In the genomic region with DNA sequence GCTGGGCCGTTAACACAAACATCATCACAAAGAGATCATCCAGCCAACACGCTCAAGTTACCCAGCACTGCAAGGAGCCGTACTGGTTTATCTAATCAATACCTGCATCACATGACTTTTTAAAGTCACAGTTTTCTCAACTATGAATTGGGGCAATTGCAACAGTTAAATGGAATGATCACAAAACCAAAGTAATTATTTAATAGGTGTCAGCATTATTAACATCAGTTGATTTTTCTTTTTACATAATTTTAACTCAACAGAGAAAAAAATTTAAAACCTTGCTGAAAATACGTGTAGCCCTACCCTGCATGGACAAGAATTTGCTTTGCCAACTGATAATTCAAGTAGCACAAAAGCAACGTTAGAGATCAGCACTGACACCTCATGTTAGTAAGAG, we compare ENCODE assay signal across 17 cellular contexts.
A peak's percentile ranks its signal among the peaks of the same experiment; 100 is the strongest.
DNase-seq lines count a peak whose midpoint lies in the region; ATAC-seq, FAIRE-seq and TF ChIP-seq lines count a peak whose summit lies in the region.
"Had no signal": no experiment of that assay in that cellular context is flagged by ENCODE, and none has a peak within 500 bp of the region (broad histone marks: within the 10 kb centered on the region; RNA-seq: fewer than 3 reads in every experiment).

No MANE protein-coding gene starts in this region.

- TF ChIP-seq EP300 in K562 (IDR thresholded peaks at IDR 0.05; ENCODE audit: low read length) = no peak

- H3K4me1 Mint-ChIP-seq in stimulated activated effector memory CD8-positive, alpha-beta T cell treated with anti-CD3 and anti-CD28 coated beads, Interleukin-12 subunit alpha, Interleukin-12 subunit beta, amount 100 ng/mL, for 72 hours = no peaks in the 10 kb centered on the region

- H3K9me1 ChIP-seq in K562 (ENCODE audit: control insufficient read depth, insufficient read depth, low read length) = no peaks in the 10 kb centered on the region

- no peaks in the 10 kb centered on the region for H3K79me2 ChIP-seq in K562 (ENCODE audit: control insufficient read depth, insufficient read depth, low read length)

- H3K36me3 Mint-ChIP-seq in stimulated activated effector memory CD8-positive, alpha-beta T cell treated with anti-CD3 and anti-CD28 coated beads, Interleukin-12 subunit alpha, Interleukin-12 subunit beta, amount 100 ng/mL, for 72 hours = no peaks in the 10 kb centered on the region
- H3K36me3 Mint-ChIP-seq: CD4-positive, CD25-positive, alpha-beta regulatory T cell had no signal

- intact Hi-C loops in K562 (cut with micrococcal nuclease) = no loop called here

- H3K4me3 Mint-ChIP-seq in stimulated activated effector memory CD8-positive, alpha-beta T cell treated with anti-CD3 and anti-CD28 coated beads, Interleukin-12 subunit alpha, Interleukin-12 subunit beta, amount 100 ng/mL, for 72 hours = no peak overlapping the region
- H3K4me3 Mint-ChIP-seq: CD4-positive, CD25-positive, alpha-beta regulatory T cell; HFFc6 had no signal

- H3K9me3 Mint-ChIP-seq in stimulated activated effector memory CD8-positive, alpha-beta T cell treated with anti-CD3 and anti-CD28 coated beads, Interleukin-12 subunit alpha, Interleukin-12 subunit beta, amount 100 ng/mL, for 72 hours = peaks cover 3% of the 10 kb centered on the region
- H3K9me3 Mint-ChIP-seq: HFFc6 had no signal

- H2AFZ ChIP-seq in K562 (ENCODE audit: low read depth, low read length) = no peak overlapping the region

- no peak for TF ChIP-seq POLR2A in K562 (conservative IDR thresholded peaks at IDR 0.05)

- in situ Hi-C loops in K562 (cut with MboI) = no loop called here

- ATAC-seq in K562 (no peak), GM21825 (IDR thresholded peaks at IDR 0.05; ENCODE audit: unreplicated experiment) (no peak), HG02973 (IDR thresholded peaks at IDR 0.05; ENCODE audit: unreplicated experiment) (no peak)
- ATAC-seq in stimulated activated effector memory CD8-positive, alpha-beta T cell treated with anti-CD3 and anti-CD28 coated beads, Interleukin-12 subunit alpha, Interleukin-12 subunit beta, amount 100 ng/mL, for 72 hours = no peak

- no peak overlapping the region for H3K4me2 ChIP-seq in K562 (ENCODE audit: insufficient read depth, low read length)

- CTCF ChIA-PET in K562 (lab: Yijun Ruan, JAX; ENCODE audit: low intra/inter-chr PET ratio) = no interaction called here

- no peaks in the 10 kb centered on the region for H3K36me3 ChIP-seq in K562 (ENCODE audit: control insufficient read depth, insufficient read depth, low read length)
- H3K36me3 ChIP-seq: BLaER1 treated with 17β-estradiol and CSF1 and Interleukin-3, amounts not matched to agents 10 nM and 100 nM had no signal

- H3K9me3 ChIP-seq in K562 (replicated peaks; ENCODE audit: control insufficient read depth, insufficient read depth, low read depth, low read length) = no peaks in the 10 kb centered on the region
- H3K9me3 ChIP-seq: BLaER1 treated with 17β-estradiol and CSF1 and Interleukin-3, amounts not matched to agents 10 nM and 100 nM had no signal

- H3K9ac ChIP-seq in K562 (ENCODE audit: insufficient read depth in 1 of 2, low read depth in 2 of 2, low read length in 2 of 2) = no peak overlapping the region
- H3K9ac ChIP-seq: BLaER1 treated with 17β-estradiol and CSF1 and Interleukin-3, amounts not matched to agents 10 nM and 100 nM had no signal

- no peak overlapping the region for H3K4me3 ChIP-seq in K562
- H3K4me3 ChIP-seq: BLaER1 treated with 17β-estradiol and CSF1 and Interleukin-3, amounts not matched to agents 10 nM and 100 nM had no signal

- DNase-seq in NCI-H748 (lab: John Stamatoyannopoulos, UW; ENCODE audit: unreplicated experiment) (peak; percentile 59), NCI-H748 treated with DMSO at 0.1 percent for 48 hours (lab: John Stamatoyannopoulos, UW) (no peak), GM18507 (ENCODE audit: extremely low spot score, insufficient read length, low read depth) (no peak), NCI-H146 treated with DMSO at 0.1 percent for 48 hours (lab: John Stamatoyannopoulos, UW; ENCODE audit: unreplicated experiment) (peak; percentile 60), K562 (ENCODE audit: extremely low read depth in 1 of 4, low spot score in 3 of 4) (no peak)
- DNase-seq in stimulated activated effector memory CD8-positive, alpha-beta T cell treated with anti-CD3 and anti-CD28 coated beads, Interleukin-12 subunit alpha, Interleukin-12 subunit beta, amount 100 ng/mL, for 72 hours (ENCODE audit: low spot score in 2 of 2) = no peak
- DNase-seq: 8988T; ACHN; CD4-positive, CD25-positive, alpha-beta regulatory T cell; HCEC 1CT; HFFc6 had no signal

- POLR2A ChIA-PET in K562 (lab: Yijun Ruan, JAX) = no interaction called here

- no peak for TF ChIP-seq CTCF in K562 (IDR thresholded peaks at IDR 0.05 in 2 of 3, conservative IDR thresholded peaks at IDR 0.05 in 1 of 3; ENCODE audit: insufficient read depth in 2 of 3, low read depth in 1 of 3, low read length in 3 of 3)

- TF ChIP-seq RAD21 in K562 (CRISPR knock-in tag; conservative IDR thresholded peaks at IDR 0.05 in 1 of 2, IDR thresholded peaks at IDR 0.05 in 1 of 2) = no peak

- WGBS in K562 (ENCODE audit: insufficient coverage, low coverage, missing lambda C conversion rate) = 1% methylated on average over 5 of the region's 5 CpGs

- no peaks in the 10 kb centered on the region for H3K27me3 ChIP-seq in K562 (ENCODE audit: control insufficient read depth in 2 of 2, insufficient read depth in 2 of 2, low read length in 2 of 2)
- H3K27me3 ChIP-seq: BLaER1 treated with 17β-estradiol and CSF1 and Interleukin-3, amounts not matched to agents 10 nM and 100 nM had no signal

- H3K4me1 ChIP-seq in K562 (replicated peaks in 1 of 2; ENCODE audit: control insufficient read depth in 2 of 2, insufficient read depth in 2 of 2, low read length in 2 of 2) = no peaks in the 10 kb centered on the region

- no peak overlapping the region for H3K27ac ChIP-seq in K562 (ENCODE audit: extremely low read depth, low read depth, low read length)
- H3K27ac ChIP-seq: BLaER1 treated with 17β-estradiol and CSF1 and Interleukin-3, amounts not matched to agents 10 nM and 100 nM; HL-60 had no signal

- FAIRE-seq in GM18507 (lab: Jason Lieb, UNC) = peak; percentile 39
- no peak for FAIRE-seq in K562 (lab: Jason Lieb, UNC)
- FAIRE-seq: GM12892, GM19239 had no signal

- no peak overlapping the region for H3K27ac Mint-ChIP-seq in stimulated activated effector memory CD8-positive, alpha-beta T cell treated with anti-CD3 and anti-CD28 coated beads, Interleukin-12 subunit alpha, Interleukin-12 subunit beta, amount 100 ng/mL, for 72 hours
- H3K27ac Mint-ChIP-seq: CD4-positive, CD25-positive, alpha-beta regulatory T cell; HFFc6 had no signal

- H4K20me1 ChIP-seq in K562 (replicated peaks; ENCODE audit: control insufficient read depth, insufficient read depth, low read length) = no peaks in the 10 kb centered on the region
- H4K20me1 ChIP-seq: BLaER1 treated with 17β-estradiol and CSF1 and Interleukin-3, amounts not matched to agents 10 nM and 100 nM had no signal

- no TSS peak for BruUV-seq in K562 (replicated peaks; lab: Mats Ljungman, UMichigan)

TF ChIP-seq in K562, 482 proteins besides CTCF, POLR2A, EP300 and RAD21:
- TF ChIP-seq ZNF347 (CRISPR knock-in tag; IDR thresholded peaks at IDR 0.05; ENCODE audit: low read depth) (no peak), RBM17 (IDR thresholded peaks at IDR 0.05; ENCODE audit: borderline replicate concordance, low read depth, low read length) (no peak), FOXP1 (CRISPR knock-in tag; IDR thresholded peaks at IDR 0.05) (no peak), TAF15 (IDR thresholded peaks at IDR 0.05; ENCODE audit: low read depth, low read length) (no peak), ZNF316 (IDR thresholded peaks at IDR 0.05) (0 out of 2 replicates have a peak, but pooled peaks have one; percentile 19), C11orf30 (IDR thresholded peaks at IDR 0.05; ENCODE audit: low read depth) (0 out of 2 replicates have a peak, but pooled peaks have one; percentile 6)

Comparison
In these comparisons a context has a peak if more than half of its experiments do, and no peak if none do; other contexts are left out.
1. DNase-seq: peak in NCI-H748 (single experiment) and NCI-H146 treated with DMSO at 0.1 percent for 48 hours (single experiment); none in NCI-H748 treated with DMSO at 0.1 percent for 48 hours (single experiment), GM18507 (single experiment), K562 (0 of 4) and stimulated activated effector memory CD8-positive, alpha-beta T cell treated with anti-CD3 and anti-CD28 coated beads, Interleukin-12 subunit alpha, Interleukin-12 subunit beta, amount 100 ng/mL, for 72 hours (0 of 2).